25 cellular contexts compared by ENCODE assay signal in the genomic region with DNA sequence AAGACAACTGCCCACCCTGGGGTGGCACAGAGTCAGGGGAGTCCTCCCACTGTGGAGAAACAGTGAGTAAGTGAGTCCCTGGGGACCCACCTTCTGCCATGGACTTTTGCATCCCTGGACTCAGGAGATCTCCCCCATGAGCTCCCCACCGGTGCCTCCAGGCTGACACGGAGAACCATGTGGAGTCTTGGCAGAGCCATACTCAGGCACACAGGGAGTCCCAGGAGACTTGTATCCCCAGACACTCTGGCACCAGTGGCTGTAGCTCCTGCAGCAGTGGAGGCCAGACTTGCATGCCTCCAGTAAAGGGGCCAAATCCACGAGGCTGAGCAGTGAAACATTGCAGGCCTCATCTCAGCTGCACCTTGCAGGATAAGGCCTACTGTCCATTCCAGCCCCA.
"Had no signal": no experiment of that assay in that cellular context is flagged by ENCODE, and none has a peak within 500 bp of the region (broad histone marks: within the 10 kb centered on the region; RNA-seq: fewer than 3 reads in every experiment).

No MANE protein-coding gene starts in this region.

- H3K27me3 ChIP-seq: ascending aorta, cardiac muscle cell, colonic mucosa, gastrocnemius medialis, hepatocyte, right atrium auricular region, transverse colon, uterus had no signal

- DNase-seq: activated CD4-positive, alpha-beta T cell treated with anti-CD3 and anti-CD28 coated beads for 36 hours; activated CD4-positive, CD25-positive, alpha-beta regulatory T cell; activated CD8-positive, alpha-beta T cell treated with anti-CD3 and anti-CD28 coated beads, Interleukin-2, amount 10 ng/mL, durations not matched to agents 7 days and 5 days; activated effector memory CD4-positive, alpha-beta T cell treated with Interleukin-2 at 50 U/mL for 16 hours; activated naive CD4-positive, alpha-beta T cell treated with Interleukin-2 at 50 U/mL for 16 hours; cerebellar nuclear complex; colonic mucosa; effector memory CD4-positive, alpha-beta T cell; gastrocnemius medialis; glutamatergic neuron; naive thymus-derived CD8-positive, alpha-beta T cell; stimulated activated naive CD4-positive, alpha-beta T cell treated with Interleukin-2 at 50 U/mL for 16 hours; T-helper 1 cell; transverse colon; uterus had no signal

- H3K36me3 ChIP-seq: ascending aorta, cardiac muscle cell, colonic mucosa, gastrocnemius medialis, right atrium auricular region, transverse colon, uterus had no signal

- H3K4me3 ChIP-seq: ascending aorta, cardiac muscle cell, colonic mucosa, gastrocnemius medialis, hepatocyte, right atrium auricular region, transverse colon, uterus had no signal

- H3K4me1 Mint-ChIP-seq: activated CD4-positive, alpha-beta T cell treated with anti-CD3 and anti-CD28 coated beads for 36 hours; brain; mesothelial cell of epicardium; naive thymus-derived CD8-positive, alpha-beta T cell; neural crest cell had no signal

- H3K36me3 Mint-ChIP-seq: activated naive CD8-positive, alpha-beta T cell; brain; naive thymus-derived CD8-positive, alpha-beta T cell had no signal

- H3K4me1 ChIP-seq: ascending aorta, colonic mucosa, gastrocnemius medialis, parathyroid adenoma, right atrium auricular region, transverse colon, uterus had no signal

- ATAC-seq: activated CD4-positive, alpha-beta T cell treated with anti-CD3 and anti-CD28 coated beads for 36 hours; activated CD8-positive, alpha-beta T cell treated with anti-CD3 and anti-CD28 coated beads, Interleukin-2, amount 10 ng/mL, durations not matched to agents 7 days and 5 days; gastrocnemius medialis; naive thymus-derived CD8-positive, alpha-beta T cell had no signal

- H3K27ac Mint-ChIP-seq: activated CD4-positive, alpha-beta T cell treated with anti-CD3 and anti-CD28 coated beads for 36 hours; activated CD8-positive, alpha-beta T cell treated with anti-CD3 and anti-CD28 coated beads, Interleukin-2, amount 10 ng/mL, durations not matched to agents 7 days and 5 days; activated naive CD8-positive, alpha-beta T cell; brain; mesothelial cell of epicardium; naive thymus-derived CD8-positive, alpha-beta T cell; T-helper 2 cell treated with Interferon-gamma antibody and Interleukin-4, amounts not matched to agents 5 μg/mL and 100 μg/mL, for 36 hours had no signal

- H3K9me3 ChIP-seq: ascending aorta, colonic mucosa, gastrocnemius medialis, transverse colon, uterus had no signal

- H3K27me3 Mint-ChIP-seq: activated CD4-positive, alpha-beta T cell treated with anti-CD3 and anti-CD28 coated beads for 36 hours; activated naive CD8-positive, alpha-beta T cell; naive thymus-derived CD8-positive, alpha-beta T cell had no signal

- H3K4me3 Mint-ChIP-seq: activated CD4-positive, alpha-beta T cell treated with anti-CD3 and anti-CD28 coated beads for 36 hours; activated CD8-positive, alpha-beta T cell treated with anti-CD3 and anti-CD28 coated beads, Interleukin-2, amount 10 ng/mL, durations not matched to agents 7 days and 5 days; activated naive CD8-positive, alpha-beta T cell; brain; mesothelial cell of epicardium; naive thymus-derived CD8-positive, alpha-beta T cell; neural crest cell; T-helper 2 cell treated with Interferon-gamma antibody and Interleukin-4, amounts not matched to agents 5 μg/mL and 100 μg/mL, for 36 hours had no signal

- H3K27ac ChIP-seq: ascending aorta, cardiac muscle cell, colonic mucosa, gastrocnemius medialis, hepatocyte, parathyroid adenoma, right atrium auricular region, transverse colon, uterus had no signal
